In the genomic region with DNA sequence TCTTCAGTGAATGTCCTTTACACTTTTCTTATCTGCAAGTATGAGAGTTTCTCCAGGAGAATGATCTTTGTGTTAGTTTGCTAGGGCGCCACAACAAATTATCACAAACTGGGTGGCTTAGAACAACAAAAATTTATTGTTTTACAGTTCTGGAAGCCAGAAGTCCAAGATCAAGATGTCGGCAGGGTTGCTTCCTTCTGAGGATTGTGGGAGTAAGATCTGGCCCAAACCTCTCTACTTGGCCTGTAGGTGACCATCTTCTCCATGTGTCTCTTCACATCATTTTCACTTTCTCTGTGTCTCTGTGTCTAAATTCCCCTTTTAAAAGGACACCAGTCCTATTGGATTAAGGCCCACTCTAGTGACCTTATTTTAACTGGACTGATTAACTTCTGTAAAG, we compare ENCODE assay signal across 14 cellular contexts.
A peak's percentile ranks its signal among the peaks of the same experiment; 100 is the strongest.
DNase-seq lines count a peak whose midpoint lies in the region; ATAC-seq, FAIRE-seq and TF ChIP-seq lines count a peak whose summit lies in the region.
"Had no signal": no experiment of that assay in that cellular context is flagged by ENCODE, and none has a peak within 500 bp of the region (broad histone marks: within the 10 kb centered on the region; RNA-seq: fewer than 3 reads in every experiment).

No MANE protein-coding gene starts in this region.

- no peak overlapping the region for H3K4me3 Mint-ChIP-seq in activated naive CD4-positive, alpha-beta T cell treated with anti-CD3 and anti-CD28 coated beads for 36 hours
- H3K4me3 Mint-ChIP-seq: stimulated activated naive CD8-positive, alpha-beta T cell treated with anti-CD3 and anti-CD28 coated beads, Interleukin-15, Interleukin-2, amounts not matched to agents 100 ng/mL and 50 ng/mL, for 24 hours had no signal

- H3K27me3 ChIP-seq in MM.1S (replicated peaks; ENCODE audit: insufficient read depth, low read length) (no peaks in the 10 kb centered on the region), colonic mucosa (no peaks in the 10 kb centered on the region), smooth muscle cell (ENCODE audit: low read depth) (no peaks in the 10 kb centered on the region), ascending aorta (no peaks in the 10 kb centered on the region)
- H3K27me3 ChIP-seq: BLaER1 had no signal

- H3K9ac ChIP-seq in MM.1S (ENCODE audit: low read length) = no peak overlapping the region
- H3K9ac ChIP-seq in colonic mucosa (ENCODE audit: low read depth in 2 of 2, low read length in 2 of 2) = no peak overlapping the region
- H3K9ac ChIP-seq in smooth muscle cell (ENCODE audit: low read depth) = no peak overlapping the region
- H3K9ac ChIP-seq: BLaER1 had no signal

- intact Hi-C loops in activated naive CD4-positive, alpha-beta T cell treated with anti-CD3 and anti-CD28 coated beads for 36 hours (cut with micrococcal nuclease) = no loop called here
- intact Hi-C loops in colonic mucosa (cut with DNase I) = no loop called here
- intact Hi-C loops in ascending aorta (cut with DNase I) = no loop called here

- CTCF ChIA-PET in activated naive CD4-positive, alpha-beta T cell treated with anti-CD3 and anti-CD28 coated beads for 36 hours (lab: Charles Lee) = no interaction called here

- H4K20me1 ChIP-seq in MM.1S (ENCODE audit: insufficient read depth, low read length) (no peaks in the 10 kb centered on the region), smooth muscle cell (ENCODE audit: low read depth) (no peaks in the 10 kb centered on the region)
- H4K20me1 ChIP-seq: BLaER1 had no signal

- no peak overlapping the region for H3K27ac ChIP-seq in MM.1S (ENCODE audit: low read length)
- no peak overlapping the region for H3K27ac ChIP-seq in colonic mucosa
- H3K27ac ChIP-seq in smooth muscle cell (ENCODE audit: low read depth) = no peak overlapping the region
- no peak overlapping the region for H3K27ac ChIP-seq in ascending aorta
- H3K27ac ChIP-seq: BLaER1 had no signal

- H3K27me3 Mint-ChIP-seq in activated naive CD4-positive, alpha-beta T cell treated with anti-CD3 and anti-CD28 coated beads for 36 hours (ENCODE audit: low read depth) = no peaks in the 10 kb centered on the region

- H3K79me2 ChIP-seq in MM.1S (ENCODE audit: low read length) (no peaks in the 10 kb centered on the region), smooth muscle cell (ENCODE audit: low read depth) (no peaks in the 10 kb centered on the region)

- no peak for FAIRE-seq in RCC 7860 (lab: Jason Lieb, UNC)

- H3K4me2 ChIP-seq in MM.1S (ENCODE audit: low read depth, low read length) = no peak overlapping the region
- no peak overlapping the region for H3K4me2 ChIP-seq in smooth muscle cell
- H3K4me2 ChIP-seq: BLaER1 had no signal

- peak overlapping the region; percentile 65 for H2AFZ ChIP-seq in MM.1S (ENCODE audit: low read length)
- H2AFZ ChIP-seq in smooth muscle cell (ENCODE audit: low read depth) = peak overlapping the region; percentile 33

- WGBS in smooth muscle cell (ENCODE audit: low lambda C conversion rate) = 85% methylated on average over 2 of the region's 2 CpGs

- no peak for DNase-seq in activated naive CD4-positive, alpha-beta T cell treated with anti-CD3 and anti-CD28 coated beads, Interleukin-2, amount 50 U/mL, for 72 hours (ENCODE audit: low spot score in 2 of 2)
- no peak for DNase-seq in activated naive CD4-positive, alpha-beta T cell treated with anti-CD3 and anti-CD28 coated beads for 36 hours
- DNase-seq in MM.1S (peak; percentile 36), colonic mucosa (peak; percentile 40), smooth muscle cell (lab: John Stamatoyannopoulos, UW; ENCODE audit: unreplicated experiment) (no peak), RCC 7860 (ENCODE audit: low spot score) (no peak), NCI-H1105 treated with DMSO at 0.1 percent for 48 hours (lab: John Stamatoyannopoulos, UW) (no peak), ascending aorta (ENCODE audit: low spot score in 2 of 2) (no peak)
- DNase-seq: cerebellar nuclear complex; kidney glomerular epithelial cell; NCI-H146; stimulated activated CD4-positive, alpha-beta T cell treated with anti-CD3 and anti-CD28 coated beads, Interleukin-1b, Interleukin-23, amount 100 ng/mL, for 48 hours had no signal

- H3F3A ChIP-seq in MM.1S (ENCODE audit: insufficient read depth, low read length) (no peaks in the 10 kb centered on the region), smooth muscle cell (ENCODE audit: low read depth) (no peaks in the 10 kb centered on the region)

- H3K27ac Mint-ChIP-seq in activated naive CD4-positive, alpha-beta T cell treated with anti-CD3 and anti-CD28 coated beads, Interleukin-2, amount 50 U/mL, for 72 hours = no peak overlapping the region
- H3K27ac Mint-ChIP-seq in activated naive CD4-positive, alpha-beta T cell treated with anti-CD3 and anti-CD28 coated beads for 36 hours = no peak overlapping the region
- H3K27ac Mint-ChIP-seq: stimulated activated naive CD8-positive, alpha-beta T cell treated with anti-CD3 and anti-CD28 coated beads, Interleukin-15, Interleukin-2, amounts not matched to agents 100 ng/mL and 50 ng/mL, for 24 hours had no signal

- H3K4me1 ChIP-seq in MM.1S (ENCODE audit: low read length) = no peaks in the 10 kb centered on the region
- H3K4me1 ChIP-seq in colonic mucosa = no peaks in the 10 kb centered on the region
- H3K4me1 ChIP-seq in smooth muscle cell (ENCODE audit: low read depth) = no peaks in the 10 kb centered on the region
- no peaks in the 10 kb centered on the region for H3K4me1 ChIP-seq in ascending aorta
- H3K4me1 ChIP-seq: BLaER1 had no signal

- H3K9me3 ChIP-seq in MM.1S (replicated peaks; ENCODE audit: insufficient read depth, low read length) (0 out of 2 replicates have a peak, but pooled peaks cover 2% of the 10 kb centered on the region), colonic mucosa (no peaks in the 10 kb centered on the region), smooth muscle cell (replicated peaks; ENCODE audit: low read depth) (no peaks in the 10 kb centered on the region), ascending aorta (peaks cover 0 to 5% of the 10 kb centered on the region in 2 donors)

- H3K4me1 Mint-ChIP-seq in activated naive CD4-positive, alpha-beta T cell treated with anti-CD3 and anti-CD28 coated beads for 36 hours (ENCODE audit: low read depth) = no peaks in the 10 kb centered on the region

- TF ChIP-seq CTCF in MM.1S (IDR thresholded peaks at IDR 0.05; ENCODE audit: low read length) (peak; percentile 46), colonic mucosa (IDR thresholded peaks at IDR 0.05) (no peak), smooth muscle cell (IDR thresholded peaks at IDR 0.05; ENCODE audit: borderline replicate concordance, insufficient read depth, poor library complexity, severe bottlenecking) (peak; percentile 23), ascending aorta (IDR thresholded peaks at IDR 0.05) (no peak)

- peaks cover 4 to 6% of the 10 kb centered on the region in 2 donors for H3K36me3 Mint-ChIP-seq in activated naive CD4-positive, alpha-beta T cell treated with anti-CD3 and anti-CD28 coated beads, Interleukin-2, amount 50 U/mL, for 72 hours
- H3K36me3 Mint-ChIP-seq in activated naive CD4-positive, alpha-beta T cell treated with anti-CD3 and anti-CD28 coated beads for 36 hours (ENCODE audit: low read depth) = peaks cover 1% of the 10 kb centered on the region

- peak; percentile 64 to 77 for ATAC-seq in activated naive CD4-positive, alpha-beta T cell treated with anti-CD3 and anti-CD28 coated beads, Interleukin-2, amount 50 U/mL, for 72 hours

- H3K9me3 Mint-ChIP-seq in activated naive CD4-positive, alpha-beta T cell treated with anti-CD3 and anti-CD28 coated beads, Interleukin-2, amount 50 U/mL, for 72 hours = peaks cover 4 to 7% of the 10 kb centered on the region in 2 donors
- peaks cover 6% of the 10 kb centered on the region for H3K9me3 Mint-ChIP-seq in activated naive CD4-positive, alpha-beta T cell treated with anti-CD3 and anti-CD28 coated beads for 36 hours

- no peak overlapping the region for H3K4me3 ChIP-seq in MM.1S (ENCODE audit: low read length)
- no peak overlapping the region for H3K4me3 ChIP-seq in colonic mucosa
- H3K4me3 ChIP-seq in smooth muscle cell = no peak overlapping the region
- no peak overlapping the region for H3K4me3 ChIP-seq in ascending aorta
- H3K4me3 ChIP-seq: BLaER1 had no signal

- H3K36me3 ChIP-seq in MM.1S (replicated peaks; ENCODE audit: insufficient read depth, low read length) (no peaks in the 10 kb centered on the region), colonic mucosa (no peaks in the 10 kb centered on the region), smooth muscle cell (ENCODE audit: low read depth) (no peaks in the 10 kb centered on the region), ascending aorta (no peaks in the 10 kb centered on the region)
- H3K36me3 ChIP-seq: BLaER1 had no signal

- no peaks in the 10 kb centered on the region for H3K9me2 ChIP-seq in MM.1S (replicated peaks; ENCODE audit: insufficient read depth, low read length)

Comparison
In these comparisons a context has a peak if more than half of its experiments do, and no peak if none do; other contexts are left out.
1. DNase-seq: peak in MM.1S (single experiment) and colonic mucosa (single experiment); none in activated naive CD4-positive, alpha-beta T cell treated with anti-CD3 and anti-CD28 coated beads, Interleukin-2, amount 50 U/mL, for 72 hours (0 of 2), activated naive CD4-positive, alpha-beta T cell treated with anti-CD3 and anti-CD28 coated beads for 36 hours (single experiment), smooth muscle cell (single experiment), RCC 7860 (single experiment), NCI-H1105 treated with DMSO at 0.1 percent for 48 hours (single experiment) and ascending aorta (0 of 2).
2. CTCF ChIP-seq: peak in MM.1S (single experiment) and smooth muscle cell (single experiment); none in colonic mucosa (single experiment) and ascending aorta (0 of 3).